In the genomic region with DNA sequence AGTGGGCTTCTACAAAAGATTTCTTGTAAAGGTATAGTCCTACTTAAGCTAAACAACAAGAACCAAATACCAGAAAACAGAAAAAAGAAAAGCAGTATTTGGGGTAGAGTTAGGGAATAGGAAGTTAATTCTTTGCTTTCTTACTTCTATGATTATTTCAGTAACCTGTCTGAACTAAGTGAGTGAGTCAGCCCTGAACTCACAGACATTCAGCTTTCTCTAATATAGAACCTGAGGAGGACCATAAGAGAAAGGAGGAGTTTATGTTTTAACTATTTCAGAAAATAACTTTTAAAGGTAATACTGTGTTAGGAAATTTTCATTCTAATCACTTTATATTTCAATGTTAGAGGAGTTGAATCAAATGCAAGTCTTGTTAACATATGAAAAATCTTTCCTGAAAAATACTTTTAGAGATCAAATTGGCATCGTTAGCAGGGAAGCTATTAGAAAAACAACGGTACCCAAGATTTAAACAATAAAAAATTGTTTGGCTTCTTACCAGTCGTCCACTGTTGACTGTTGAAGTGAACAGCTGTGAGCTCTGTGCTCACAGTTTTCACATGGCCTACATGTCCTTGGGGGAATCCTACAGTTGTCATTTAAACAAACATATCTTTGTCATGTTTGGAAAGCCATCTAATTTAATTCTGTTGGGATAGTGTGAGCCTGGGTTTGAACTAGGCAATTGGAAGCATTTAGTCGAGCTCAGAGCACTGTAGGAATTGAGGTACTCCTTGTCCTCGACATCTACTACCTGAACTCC, we compare ENCODE assay signal across 23 cellular contexts. TPM values are rescaled to one million over a fixed set of nuclear protein-coding genes. Genes with fewer than 3 reads are reported as not detected.
DNase-seq lines count a peak whose midpoint lies in the region; ATAC-seq and TF ChIP-seq lines count a peak whose summit lies in the region.
"Had no signal": no experiment of that assay in that cellular context is flagged by ENCODE, and none has a peak within 500 bp of the region (broad histone marks: within the 10 kb centered on the region; RNA-seq: fewer than 3 reads in every experiment).

No MANE protein-coding gene starts in this region.

- no peaks in the 10 kb centered on the region for H3F3A ChIP-seq in SK-N-SH (replicated peaks; ENCODE audit: insufficient read depth)

- H4K20me1 ChIP-seq in HCT116 (ENCODE audit: insufficient read depth) (no peaks in the 10 kb centered on the region), SK-N-SH (ENCODE audit: insufficient read depth) (no peaks in the 10 kb centered on the region)

- H3K4me2 ChIP-seq in HCT116 (ENCODE audit: low read length), result no peak overlapping the region
- H3K4me2 ChIP-seq in SK-N-SH, result 0 out of 2 replicates have a peak overlapping the region, but pooled peaks have one; percentile 3
- H3K4me2 ChIP-seq: KMS-11 had no signal

- H3K4me3 ChIP-seq in HCT116 (replicated peaks in 1 of 2; ENCODE audit: low read depth in 1 of 2, low read length in 2 of 2), result no peak overlapping the region
- no peak overlapping the region for H3K4me3 ChIP-seq in SK-N-SH (ENCODE audit: low read depth in 2 of 2, low read length in 1 of 2)
- H3K4me3 ChIP-seq in fibroblast of mammary gland (ENCODE audit: control insufficient read depth, low read depth, low read length), result no peak overlapping the region
- no peak overlapping the region for H3K4me3 ChIP-seq in heart left ventricle
- H3K4me3 ChIP-seq: gastroesophageal sphincter, right atrium auricular region had no signal

- TF ChIP-seq CTCF in HCT116 (IDR thresholded peaks at IDR 0.05 in 2 of 3, conservative IDR thresholded peaks at IDR 0.05 in 1 of 3; ENCODE audit: borderline replicate concordance in 1 of 3, insufficient read depth in 1 of 3, low read depth in 2 of 3, low read length in 2 of 3) (no peak), SK-N-SH (IDR thresholded peaks at IDR 0.05) (no peak), fibroblast of mammary gland (conservative IDR thresholded peaks at IDR 0.05; ENCODE audit: control insufficient read depth, insufficient read depth, low read depth, low read length) (no peak), heart left ventricle (IDR thresholded peaks at IDR 0.05) (no peak), GM20000 (IDR thresholded peaks at IDR 0.05; ENCODE audit: extremely low read depth, missing control alignments) (no peak)

- no peaks in the 10 kb centered on the region for H3K36me3 ChIP-seq in HCT116 (ENCODE audit: control insufficient read depth in 1 of 2, insufficient read depth in 2 of 2, low read length in 2 of 2)
- H3K36me3 ChIP-seq in SK-N-SH (replicated peaks in 1 of 2; ENCODE audit: control insufficient read depth in 1 of 2, insufficient read depth in 2 of 2, low read length in 1 of 2), result no peaks in the 10 kb centered on the region
- no peaks in the 10 kb centered on the region for H3K36me3 ChIP-seq in heart left ventricle
- H3K36me3 ChIP-seq: gastroesophageal sphincter, right atrium auricular region had no signal

- peak overlapping the region; percentile 39 for H2AFZ ChIP-seq in HCT116 (ENCODE audit: low read depth, low read length, poor library complexity, severe bottlenecking)
- H2AFZ ChIP-seq in SK-N-SH (ENCODE audit: low read depth), result peak overlapping the region; percentile 0; the same call in 1 of the 2 replicates

- H3K4me1 ChIP-seq in HCT116 (ENCODE audit: control insufficient read depth in 1 of 2, insufficient read depth in 2 of 2, low read length in 2 of 2), result peaks cover 0 to 7% of the 10 kb centered on the region in 2 experiments; a peak in 1 of 4 replicates
- no peaks in the 10 kb centered on the region for H3K4me1 ChIP-seq in SK-N-SH (ENCODE audit: control insufficient read depth in 1 of 2, insufficient read depth in 2 of 2, low read depth in 1 of 2, low read length in 1 of 2)
- H3K4me1 ChIP-seq in heart left ventricle, result no peaks in the 10 kb centered on the region
- H3K4me1 ChIP-seq: right atrium auricular region had no signal

- H3K27ac ChIP-seq in HCT116 (ENCODE audit: low read depth, low read length) (no peak overlapping the region), SK-N-SH (ENCODE audit: low read depth in 2 of 2, low read length in 1 of 2) (peak overlapping the region in 1 of 2 experiments; percentile 45; a peak in 2 of 4 replicates), heart left ventricle (peak overlapping the region in 1 of 12 donors; percentile 2)
- H3K27ac ChIP-seq: KMS-11, right atrium auricular region had no signal

- no peak for TF ChIP-seq EP300 in SK-N-SH (IDR thresholded peaks at IDR 0.05; ENCODE audit: borderline replicate concordance in 1 of 2, low read depth in 1 of 2, low read length in 1 of 2)

- H3K9me2 ChIP-seq in HCT116 (ENCODE audit: insufficient read depth), result no peaks in the 10 kb centered on the region
- no peaks in the 10 kb centered on the region for H3K9me2 ChIP-seq in SK-N-SH

- no peak overlapping the region for H3K9ac ChIP-seq in HCT116 (ENCODE audit: low read length)
- H3K9ac ChIP-seq in SK-N-SH, result no peak overlapping the region
- H3K9ac ChIP-seq: KMS-11 had no signal

- CTCF ChIA-PET in HCT116 (lab: Charles Lee) (no interaction called here), SK-N-SH (lab: Yijun Ruan, JAX) (interaction anchor here (0.6 kb wide), 1 partner anchor 460 kb away, joined by 3 read pairs; no protein-coding TSS in a partner anchor)

- no peak for ATAC-seq in HCT116
- no peak for ATAC-seq in heart left ventricle
- ATAC-seq: gastroesophageal sphincter; stimulated activated naive CD8-positive, alpha-beta T cell treated with anti-CD3 and anti-CD28 coated beads, Interleukin-15, Interleukin-2, amounts not matched to agents 100 U/mL and 50 U/mL, for 24 hours; WTC11 had no signal

- DNase-seq in HCT116 (ENCODE audit: low read depth, low spot score) (no peak), SK-N-SH (no peak), fibroblast of mammary gland (ENCODE audit: low read depth) (peak; percentile 24), pons (ENCODE audit: low spot score) (peak; percentile 68), NCI-H1092 treated with DMSO at 0.1 percent for 48 hours (lab: John Stamatoyannopoulos, UW) (no peak), NCI-H82 (lab: John Stamatoyannopoulos, UW) (no peak), heart left ventricle (no peak), GM20000 (ENCODE audit: low spot score) (no peak)
- DNase-seq: activated CD4-positive, alpha-beta memory T cell treated with anti-CD3 and anti-CD28 coated beads for 36 hours; activated naive CD4-positive, alpha-beta T cell treated with anti-CD3 and anti-CD28 coated beads, Interleukin-2, amount 50 U/mL, for 16 hours; activated T-cell treated with anti-CD3 and anti-CD28 coated beads, Interleukin-2, amount 50 U/mL, for 24 hours; AML-193; COR-L47; NCI-H1105; NCI-H2107; NCI-H526; occipital lobe; OCI-M1; stimulated activated naive CD8-positive, alpha-beta T cell treated with anti-CD3 and anti-CD28 coated beads, Interleukin-15, Interleukin-2, amounts not matched to agents 100 U/mL and 50 U/mL, for 24 hours had no signal

- BruUV-seq in HCT116 (replicated peaks; lab: Mats Ljungman, UMichigan), result no TSS peak

- H3K9me3 ChIP-seq in HCT116 (ENCODE audit: control insufficient read depth in 1 of 2, insufficient read depth in 1 of 2, low read depth in 1 of 2, low read length in 2 of 2), result no peaks in the 10 kb centered on the region
- no peaks in the 10 kb centered on the region for H3K9me3 ChIP-seq in SK-N-SH
- H3K9me3 ChIP-seq in heart left ventricle, result no peaks in the 10 kb centered on the region
- H3K9me3 ChIP-seq: gastroesophageal sphincter, right atrium auricular region had no signal

- intact Hi-C loops in HCT116 (cut with micrococcal nuclease) (no loop called here), heart left ventricle (cut with DNase I) (no loop called here)

- TF ChIP-seq POLR2A in HCT116 (IDR thresholded peaks at IDR 0.05; ENCODE audit: borderline replicate concordance, extremely low read depth, insufficient read depth, insufficient read length) (no peak), heart left ventricle (IDR thresholded peaks at IDR 0.05) (no peak)

- H3K27me3 ChIP-seq in HCT116 (ENCODE audit: insufficient read depth, low read length) (no peaks in the 10 kb centered on the region), SK-N-SH (ENCODE audit: insufficient read depth) (no peaks in the 10 kb centered on the region), heart left ventricle (no peaks in the 10 kb centered on the region)
- H3K27me3 ChIP-seq: gastroesophageal sphincter, right atrium auricular region had no signal

- WGBS in SK-N-SH (ENCODE audit: low lambda C conversion rate), result 24% methylated on average over 5 of the region's 5 CpGs
- 50 to 67% (median 61%) methylated on average over 5 of the region's 5 CpGs for WGBS in heart left ventricle, 4 donors

- TF ChIP-seq RAD21 in HCT116 (IDR thresholded peaks at IDR 0.05; ENCODE audit: low read depth), result no peak
- TF ChIP-seq RAD21 in SK-N-SH (IDR thresholded peaks at IDR 0.05; ENCODE audit: low read length), result no peak

- RAD21 ChIA-PET in HCT116 (lab: Charles Lee; ENCODE audit: low non-redundant PET in 1 of 2, low total read pairs in 2 of 2, uncharacterized antibody in 2 of 2, unreplicated experiment in 2 of 2), result no interaction called here

- no peaks in the 10 kb centered on the region for H3K79me2 ChIP-seq in HCT116 (ENCODE audit: insufficient read depth, low read length)
- no peaks in the 10 kb centered on the region for H3K79me2 ChIP-seq in SK-N-SH (ENCODE audit: insufficient read depth)

- POLR2A ChIA-PET in HCT116 (lab: Charles Lee), result interaction anchor here (1.2 kb wide), 1 partner anchor 20 kb away, joined by 3 read pairs; a partner anchor contains a TSS
- POLR2A ChIA-PET in SK-N-SH (lab: Yijun Ruan, JAX), result no interaction called here

TF ChIP-seq in HCT116, 20 proteins besides CTCF, POLR2A, EP300 and RAD21 (continues in another document):
- no peak for TF ChIP-seq JUND (IDR thresholded peaks at IDR 0.05)
- TF ChIP-seq POLR2AphosphoS5 (IDR thresholded peaks at IDR 0.05; ENCODE audit: low read depth, low read length), result no peak
- TF ChIP-seq FOSL1 (IDR thresholded peaks at IDR 0.05; ENCODE audit: low read depth), result no peak
- no peak for TF ChIP-seq CBX3 (IDR thresholded peaks at IDR 0.05; ENCODE audit: low read depth)
- no peak for TF ChIP-seq CEBPB (IDR thresholded peaks at IDR 0.05; ENCODE audit: low read depth)

TF ChIP-seq in SK-N-SH, 30 proteins besides CTCF, POLR2A, EP300 and RAD21 (continues in another document):
- no peak for TF ChIP-seq FOXJ3 (CRISPR knock-in tag; IDR thresholded peaks at IDR 0.05)
- TF ChIP-seq GATA2 (CRISPR knock-in tag; IDR thresholded peaks at IDR 0.05), result no peak
- no peak for TF ChIP-seq NRF1 (IDR thresholded peaks at IDR 0.05; ENCODE audit: low read depth, low read length)

RNA-seq across cellular contexts. Expression of a gene that starts 19.9 kb away (rescaled TPM):
- 128 TPM for total RNA-seq in HCT116 (2021; ENCODE audit: unreplicated experiment)
- 75.5 and 82.2 TPM in 2 replicates for polyA plus RNA-seq in HCT116 (2012)
- polyA plus RNA-seq in SK-N-SH (2012; rRNA removed), result 53.1 and 58.8 TPM in 2 replicates
- polyA plus RNA-seq in SK-N-SH (2012; cell fraction: cytosol; rRNA removed), result 72.5 and 74.3 TPM in 2 replicates
- polyA plus RNA-seq in SK-N-SH (2012; cell fraction: nucleus; rRNA removed), result 83.4 and 174 TPM in 2 replicates
- 100 to 1,000 TPM; 125 to 275 (median 205) TPM for total RNA-seq in heart left ventricle
- polyA plus RNA-seq in heart left ventricle, result 100 to 1,000 TPM in 1 of 2 donors, 10 to 100 TPM in 1; 99.1 to 110 TPM

Comparison
In these comparisons a context has a peak if more than half of its experiments do, and no peak if none do; other contexts are left out.
1. DNase-seq: peak in fibroblast of mammary gland (single experiment) and pons (single experiment); none in HCT116 (single experiment), SK-N-SH (single experiment), NCI-H1092 treated with DMSO at 0.1 percent for 48 hours (single experiment), NCI-H82 (single experiment), heart left ventricle (0 of 5) and GM20000 (single experiment).